In genomic region chr3:12856626-12857025, GRCh38 we compare ENCODE assay signal across 16 cellular contexts. TPM values are rescaled to one million over a fixed set of nuclear protein-coding genes. Genes with fewer than 3 reads are reported as not detected.
DNase-seq lines count a peak whose midpoint lies in the region; ATAC-seq and TF ChIP-seq lines count a peak whose summit lies in the region.
"Had no signal": no experiment of that assay in that cellular context is flagged by ENCODE, and none has a peak within 500 bp of the region (broad histone marks: within the 10 kb centered on the region; RNA-seq: fewer than 3 reads in every experiment).

No MANE protein-coding gene starts in this region.

- POLR2A ChIA-PET in HCT116 (lab: Charles Lee) = no interaction called here

- peaks cover 0 to 4% of the 10 kb centered on the region in 2 experiments; a peak in 1 of 4 replicates for H3K4me1 ChIP-seq in HCT116 (ENCODE audit: control insufficient read depth in 1 of 2, insufficient read depth in 2 of 2, low read length in 2 of 2)
- H3K4me1 ChIP-seq in mesenchymal stem cell (ENCODE audit: control insufficient read depth, insufficient read depth, low read depth, low read length) = peaks cover 5% of the 10 kb centered on the region
- H3K4me1 ChIP-seq in tibial artery = no peaks in the 10 kb centered on the region

- H3K27me3 Mint-ChIP-seq in activated T-cell treated with anti-CD3 and anti-CD28 coated beads, Interleukin-2, amount 50 U/mL, for 24 hours = peaks cover 9% of the 10 kb centered on the region

- no peak for TF ChIP-seq POLR2A in HCT116 (IDR thresholded peaks at IDR 0.05; ENCODE audit: borderline replicate concordance, extremely low read depth, insufficient read depth, insufficient read length)

- no peak overlapping the region for H3K4ac ChIP-seq in mesenchymal stem cell (ENCODE audit: low read depth in 1 of 2, low read length in 2 of 2)

- H3K27ac ChIP-seq in HCT116 (ENCODE audit: low read depth, low read length) = no peak overlapping the region
- H3K27ac ChIP-seq in mesenchymal stem cell (ENCODE audit: low read length, poor library complexity, severe bottlenecking) = no peak overlapping the region
- H3K27ac ChIP-seq in tibial artery = no peak overlapping the region
- H3K27ac ChIP-seq: C4-2B had no signal

- intact Hi-C loops in HCT116 (cut with micrococcal nuclease) = no loop called here
- intact Hi-C loops in tibial artery (cut with DNase I; ENCODE audit: low total_unique reads) = loop anchor here (5.0 kb wide), 1 partner anchor 41 kb away; no protein-coding TSS in a partner anchor

- 83% methylated on average over 5 of the region's 5 CpGs for WGBS in mesenchymal stem cell

- H2BK5ac ChIP-seq in mesenchymal stem cell (ENCODE audit: low read depth, low read length, poor library complexity, severe bottlenecking) = no peak overlapping the region

- H3K14ac ChIP-seq in mesenchymal stem cell (ENCODE audit: low read length in 2 of 2) = peak overlapping the region in 1 of 2 experiments; percentile 51

- no peak overlapping the region for H3K27ac Mint-ChIP-seq in activated T-cell treated with anti-CD3 and anti-CD28 coated beads, Interleukin-2, amount 50 U/mL, for 24 hours

- H4K91ac ChIP-seq in mesenchymal stem cell (ENCODE audit: low read length) = no peak overlapping the region

- no peaks in the 10 kb centered on the region for H3K36me3 ChIP-seq in HCT116 (ENCODE audit: control insufficient read depth in 1 of 2, insufficient read depth in 2 of 2, low read length in 2 of 2)
- H3K36me3 ChIP-seq in mesenchymal stem cell (ENCODE audit: control insufficient read depth in 1 of 2, insufficient read depth in 2 of 2, low read depth in 1 of 2, low read length in 2 of 2) = no peaks in the 10 kb centered on the region
- no peaks in the 10 kb centered on the region for H3K36me3 ChIP-seq in tibial artery

- H3K27me3 ChIP-seq in HCT116 (ENCODE audit: insufficient read depth, low read length) = peaks cover 9% of the 10 kb centered on the region; the same call in 1 of the 2 replicates
- peaks cover 44 to 53% of the 10 kb centered on the region in 2 experiments for H3K27me3 ChIP-seq in mesenchymal stem cell (ENCODE audit: control insufficient read depth in 1 of 2, insufficient read depth in 1 of 2, low read length in 2 of 2)
- peaks cover 0 to 8% of the 10 kb centered on the region in 2 donors for H3K27me3 ChIP-seq in tibial artery

- H2BK120ac ChIP-seq in mesenchymal stem cell (ENCODE audit: low read depth, low read length) = no peak overlapping the region

- no peaks in the 10 kb centered on the region for H3K79me1 ChIP-seq in mesenchymal stem cell (replicated peaks; ENCODE audit: low read length, poor library complexity, severe bottlenecking)

- no peaks in the 10 kb centered on the region for H3K9me3 ChIP-seq in HCT116 (ENCODE audit: control insufficient read depth in 1 of 2, insufficient read depth in 1 of 2, low read depth in 1 of 2, low read length in 2 of 2)
- H3K9me3 ChIP-seq in mesenchymal stem cell (ENCODE audit: control insufficient read depth, low read length) = no peaks in the 10 kb centered on the region
- H3K9me3 ChIP-seq in tibial artery = no peaks in the 10 kb centered on the region
- H3K9me3 ChIP-seq: SK-N-SH had no signal

- H2AK5ac ChIP-seq in mesenchymal stem cell (ENCODE audit: low read length, severe bottlenecking) = no peak overlapping the region

- no peak overlapping the region for H3K18ac ChIP-seq in mesenchymal stem cell (ENCODE audit: low read depth in 1 of 2, low read length in 2 of 2)

- H3K79me2 ChIP-seq in HCT116 (ENCODE audit: insufficient read depth, low read length) = no peaks in the 10 kb centered on the region

- RAD21 ChIA-PET in HCT116 (lab: Charles Lee; ENCODE audit: low non-redundant PET in 1 of 2, low total read pairs in 2 of 2, uncharacterized antibody in 2 of 2, unreplicated experiment in 2 of 2) = no interaction called here

- H3K4me3 Mint-ChIP-seq in activated T-cell treated with anti-CD3 and anti-CD28 coated beads, Interleukin-2, amount 50 U/mL, for 24 hours = no peak overlapping the region

- CTCF ChIA-PET in HCT116 (lab: Charles Lee) = no interaction called here

- no peaks in the 10 kb centered on the region for H3K36me3 Mint-ChIP-seq in activated T-cell treated with anti-CD3 and anti-CD28 coated beads, Interleukin-2, amount 50 U/mL, for 24 hours (ENCODE audit: low read depth)

- ATAC-seq in HCT116 (peak; percentile 85), HG03354 (IDR thresholded peaks at IDR 0.05; ENCODE audit: poor library complexity, severe bottlenecking, unreplicated experiment) (no peak)

- no peak for TF ChIP-seq RAD21 in HCT116 (IDR thresholded peaks at IDR 0.05; ENCODE audit: low read depth)

- peak overlapping the region; percentile 14 for H4K8ac ChIP-seq in mesenchymal stem cell (ENCODE audit: low read length)

- BruUV-seq in HCT116 (replicated peaks; lab: Mats Ljungman, UMichigan) = no TSS peak

- H2BK15ac ChIP-seq in mesenchymal stem cell (ENCODE audit: low read depth, poor library complexity, severe bottlenecking) = no peak overlapping the region

- H4K20me1 ChIP-seq in HCT116 (ENCODE audit: insufficient read depth) = no peaks in the 10 kb centered on the region

- H3K9me3 Mint-ChIP-seq in activated T-cell treated with anti-CD3 and anti-CD28 coated beads, Interleukin-2, amount 50 U/mL, for 24 hours = no peaks in the 10 kb centered on the region

- H3K9me2 ChIP-seq in HCT116 (ENCODE audit: insufficient read depth) = no peaks in the 10 kb centered on the region
- H3K9me2 ChIP-seq: SK-N-SH had no signal

- H2AFZ ChIP-seq in HCT116 (ENCODE audit: low read depth, low read length, poor library complexity, severe bottlenecking) (no peak overlapping the region), mesenchymal stem cell (ENCODE audit: low read depth, low read length) (no peak overlapping the region)

- H3K4me3 ChIP-seq in HCT116 (replicated peaks in 1 of 2; ENCODE audit: low read depth in 1 of 2, low read length in 2 of 2) (no peak overlapping the region), epithelial cell of esophagus (ENCODE audit: low read length) (no peak overlapping the region), mesenchymal stem cell (ENCODE audit: insufficient read depth in 1 of 2, low read depth in 1 of 2, low read length in 2 of 2) (no peak overlapping the region), tibial artery (no peak overlapping the region)

- H3K9ac ChIP-seq in HCT116 (ENCODE audit: low read length) = no peak overlapping the region
- no peak overlapping the region for H3K9ac ChIP-seq in mesenchymal stem cell (ENCODE audit: low read length)
- H3K9ac ChIP-seq: SK-N-SH had no signal

- H3K4me2 ChIP-seq in HCT116 (ENCODE audit: low read length) = no peak overlapping the region
- H3K4me2 ChIP-seq in mesenchymal stem cell (ENCODE audit: low read length, poor library complexity, severe bottlenecking) = no peak overlapping the region
- H3K4me2 ChIP-seq: SK-N-SH had no signal

- H2BK12ac ChIP-seq in mesenchymal stem cell (ENCODE audit: low read length in 2 of 2) = no peak overlapping the region

- TF ChIP-seq CTCF in HCT116 (IDR thresholded peaks at IDR 0.05 in 2 of 3, conservative IDR thresholded peaks at IDR 0.05 in 1 of 3; ENCODE audit: borderline replicate concordance in 1 of 3, insufficient read depth in 1 of 3, low read depth in 2 of 3, low read length in 2 of 3) (no peak), epithelial cell of esophagus (IDR thresholded peaks at IDR 0.05; ENCODE audit: insufficient read depth, low read depth, low read length, missing control alignments) (no peak), tibial artery (IDR thresholded peaks at IDR 0.05) (no peak)

- no peaks in the 10 kb centered on the region for H3K4me1 Mint-ChIP-seq in activated T-cell treated with anti-CD3 and anti-CD28 coated beads, Interleukin-2, amount 50 U/mL, for 24 hours (ENCODE audit: low read depth)

- no peak overlapping the region for H3K23ac ChIP-seq in mesenchymal stem cell (ENCODE audit: low read length in 2 of 2)

- no peak for DNase-seq in HCT116 (ENCODE audit: low read depth, low spot score)
- peak; percentile 65 for DNase-seq in epithelial cell of esophagus (ENCODE audit: low read depth)
- no peak for DNase-seq in mesenchymal stem cell
- DNase-seq in tibial artery = no peak
- no peak for DNase-seq in activated T-cell treated with anti-CD3 and anti-CD28 coated beads, Interleukin-2, amount 50 U/mL, for 24 hours
- no peak for DNase-seq in GDM1 (lab: John Stamatoyannopoulos, UW)
- DNase-seq: DND-41, KG1, NCI-H1105 treated with DMSO at 0.1 percent for 48 hours, NCI-H1694 treated with DMSO at 0.1 percent for 48 hours, NCI-H345, NCI-H524 treated with DMSO at 0.1 percent for 48 hours, SHP77 treated with DMSO at 0.1 percent for 48 hours, SK-N-SH had no signal

TF ChIP-seq in HCT116, 20 proteins besides CTCF, POLR2A, EP300 and RAD21 (continues in another document):
- TF ChIP-seq ZBTB33 (IDR thresholded peaks at IDR 0.05; ENCODE audit: extremely low read depth, insufficient replicate concordance, low read length) = no peak
- no peak for TF ChIP-seq ZFX (IDR thresholded peaks at IDR 0.05)
- TF ChIP-seq POLR2AphosphoS5 (IDR thresholded peaks at IDR 0.05; ENCODE audit: low read depth, low read length) = no peak

RNA-seq across cellular contexts. Expression of gene RPL32, which starts 15.3 kb away (rescaled TPM):
- 1,853 TPM for total RNA-seq in HCT116 (2021; ENCODE audit: unreplicated experiment)
- polyA plus RNA-seq in HCT116 (2012) = 3,831 and 4,369 TPM in 2 replicates
- polyA plus RNA-seq in mesenchymal stem cell (2013, experiment 1 of 2) = 1,587 TPM
- polyA plus RNA-seq in mesenchymal stem cell (2013, experiment 2 of 2) = 1,642 TPM
